In genomic region chr5:15183520-15183919, GRCh38 we compare ENCODE assay signal across 20 cellular contexts.
DNase-seq lines count a peak whose midpoint lies in the region; ATAC-seq, FAIRE-seq and TF ChIP-seq lines count a peak whose summit lies in the region.
"Had no signal": no experiment of that assay in that cellular context is flagged by ENCODE, and none has a peak within 500 bp of the region (broad histone marks: within the 10 kb centered on the region; RNA-seq: fewer than 3 reads in every experiment).

No MANE protein-coding gene starts in this region.

- H3K36me3 ChIP-seq in bronchial epithelial cell (ENCODE audit: control insufficient read depth, insufficient read depth, low read length): no peaks in the 10 kb centered on the region
- H3K36me3 ChIP-seq: esophagus muscularis mucosa had no signal

- no peak overlapping the region for H3K4me3 Mint-ChIP-seq in stimulated activated memory B cell treated with anti-CD40 and anti-IgM and Interleukin-4, amounts not matched to agents 10 μg/mL and 1 μg/mL and 100 μg/mL, for 72 hours
- H3K4me3 Mint-ChIP-seq: activated CD8-positive, alpha-beta T cell treated with anti-CD3 and anti-CD28 coated beads, Interleukin-2, amount 10 ng/mL, durations not matched to agents 7 days and 5 days; central memory CD8-positive, alpha-beta T cell; immature natural killer cell; naive B cell had no signal

- H3K27me3 Mint-ChIP-seq in stimulated activated memory B cell treated with anti-CD40 and anti-IgM and Interleukin-4, amounts not matched to agents 10 μg/mL and 1 μg/mL and 100 μg/mL, for 72 hours: no peaks in the 10 kb centered on the region
- H3K27me3 Mint-ChIP-seq: central memory CD8-positive, alpha-beta T cell; naive B cell had no signal

- FAIRE-seq in bronchial epithelial cell (lab: Jason Lieb, UNC): no peak

- no peaks in the 10 kb centered on the region for H3K9me3 Mint-ChIP-seq in stimulated activated memory B cell treated with anti-CD40 and anti-IgM and Interleukin-4, amounts not matched to agents 10 μg/mL and 1 μg/mL and 100 μg/mL, for 72 hours
- H3K9me3 Mint-ChIP-seq: central memory CD8-positive, alpha-beta T cell had no signal

- no peak for ATAC-seq in stimulated activated memory B cell treated with anti-CD40 and anti-IgM and Interleukin-4, amounts not matched to agents 10 μg/mL and 1 μg/mL and 100 μg/mL, for 72 hours
- ATAC-seq: activated CD8-positive, alpha-beta T cell treated with anti-CD3 and anti-CD28 coated beads, Interleukin-2, amount 10 ng/mL, durations not matched to agents 7 days and 5 days; sciatic nerve had no signal

- TF ChIP-seq CTCF in HFF-Myc (IDR thresholded peaks at IDR 0.05; ENCODE audit: low read depth, low read length, missing control alignments) (peak; percentile 53), bronchial epithelial cell (IDR thresholded peaks at IDR 0.05; ENCODE audit: insufficient read depth, low read length, severe bottlenecking) (peak; percentile 9)

- H3K36me3 Mint-ChIP-seq in stimulated activated memory B cell treated with anti-CD40 and anti-IgM and Interleukin-4, amounts not matched to agents 10 μg/mL and 1 μg/mL and 100 μg/mL, for 72 hours: no peaks in the 10 kb centered on the region
- H3K36me3 Mint-ChIP-seq: immature natural killer cell, naive B cell had no signal

- DNase-seq in AG20443 (ENCODE audit: low spot score): peak; percentile 27
- DNase-seq in HFF-Myc (ENCODE audit: extremely low read depth, low read depth): peak; percentile 5
- DNase-seq in bronchial epithelial cell (ENCODE audit: low read depth): peak; percentile 14
- peak; percentile 8 for DNase-seq in left kidney (ENCODE audit: low read depth, low spot score)
- DNase-seq in SW 1271 (lab: John Stamatoyannopoulos, UW): no peak
- DNase-seq in stimulated activated CD4-positive, alpha-beta T cell treated with anti-CD3 and anti-CD28 coated beads, Interleukin-4, amount 100 ng/mL, for 1 hour: no peak
- DNase-seq in inferior parietal cortex (ENCODE audit: extremely low spot score): no peak
- DNase-seq: activated CD8-positive, alpha-beta T cell treated with anti-CD3 and anti-CD28 coated beads, Interleukin-2, amount 10 ng/mL, durations not matched to agents 7 days and 5 days; activated naive CD4-positive, alpha-beta T cell; Calu3; immature natural killer cell; naive B cell; NCI-H2171; OCI-M1; substantia nigra; T-helper 2 cell had no signal

- no peaks in the 10 kb centered on the region for H3K27me3 ChIP-seq in bronchial epithelial cell (ENCODE audit: control insufficient read depth, insufficient read depth, low read length)
- H3K27me3 ChIP-seq: esophagus muscularis mucosa had no signal

- no peak overlapping the region for H3K27ac Mint-ChIP-seq in stimulated activated memory B cell treated with anti-CD40 and anti-IgM and Interleukin-4, amounts not matched to agents 10 μg/mL and 1 μg/mL and 100 μg/mL, for 72 hours
- H3K27ac Mint-ChIP-seq: activated CD8-positive, alpha-beta T cell treated with anti-CD3 and anti-CD28 coated beads, Interleukin-2, amount 10 ng/mL, durations not matched to agents 7 days and 5 days; immature natural killer cell; naive B cell had no signal

- H3K4me3 ChIP-seq in HFF-Myc (replicated peaks; ENCODE audit: low read depth, low read length) (no peak overlapping the region), bronchial epithelial cell (ENCODE audit: low read depth, low read length) (no peak overlapping the region)
- H3K4me3 ChIP-seq: esophagus muscularis mucosa had no signal

- H3K4me1 Mint-ChIP-seq in stimulated activated memory B cell treated with anti-CD40 and anti-IgM and Interleukin-4, amounts not matched to agents 10 μg/mL and 1 μg/mL and 100 μg/mL, for 72 hours: no peaks in the 10 kb centered on the region
- H3K4me1 Mint-ChIP-seq: central memory CD8-positive, alpha-beta T cell; immature natural killer cell; naive B cell had no signal

Comparison
In these comparisons a context has a peak if more than half of its experiments do, and no peak if none do; other contexts are left out.
1. DNase-seq: peak in AG20443 (single experiment), HFF-Myc (single experiment), bronchial epithelial cell (single experiment) and left kidney (single experiment); none in SW 1271 (0 of 2), stimulated activated CD4-positive, alpha-beta T cell treated with anti-CD3 and anti-CD28 coated beads, Interleukin-4, amount 100 ng/mL, for 1 hour (single experiment) and inferior parietal cortex (single experiment).